ENCODE assay signal across 1 cellular context in the genomic region with DNA sequence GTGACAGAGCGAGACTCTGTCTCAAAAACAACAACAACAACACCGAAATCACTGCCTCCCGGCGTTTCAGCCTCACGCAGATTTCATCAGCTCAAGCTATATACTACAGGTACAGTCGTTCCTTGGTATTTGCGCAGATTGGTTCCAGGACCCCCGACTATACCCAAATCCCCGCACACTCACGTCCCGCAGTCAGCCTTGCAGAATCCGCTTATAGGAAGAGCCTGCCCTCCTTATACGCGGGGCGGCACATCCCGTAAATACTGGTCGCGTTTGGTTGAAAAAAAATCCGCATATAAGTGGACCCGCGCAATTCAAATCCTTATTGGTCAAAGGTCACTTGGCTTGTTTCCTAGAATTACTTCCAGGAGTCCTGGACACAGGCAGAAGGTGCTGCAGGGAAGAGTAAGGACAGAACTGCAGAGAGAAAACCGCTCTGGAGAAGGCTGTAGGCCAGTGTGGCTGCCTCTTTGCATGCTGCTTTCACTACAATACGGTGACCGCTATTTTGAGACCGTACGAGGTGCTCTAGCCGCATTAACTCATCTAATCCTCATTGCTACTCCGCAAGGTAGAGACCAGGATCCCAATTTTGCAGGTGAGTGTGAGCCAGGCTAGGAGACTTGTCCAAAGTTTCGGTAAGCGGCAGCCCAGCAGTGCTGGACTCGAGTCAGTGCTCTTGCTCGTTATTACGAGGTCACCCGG.
TF ChIP-seq lines count a peak whose summit lies in the region.

No MANE protein-coding gene starts in this region.

TF ChIP-seq in HepG2, 621 proteins besides CTCF, POLR2A, EP300 and RAD21 (continued from another document and continues in another):
- TF ChIP-seq, protein P1, sequence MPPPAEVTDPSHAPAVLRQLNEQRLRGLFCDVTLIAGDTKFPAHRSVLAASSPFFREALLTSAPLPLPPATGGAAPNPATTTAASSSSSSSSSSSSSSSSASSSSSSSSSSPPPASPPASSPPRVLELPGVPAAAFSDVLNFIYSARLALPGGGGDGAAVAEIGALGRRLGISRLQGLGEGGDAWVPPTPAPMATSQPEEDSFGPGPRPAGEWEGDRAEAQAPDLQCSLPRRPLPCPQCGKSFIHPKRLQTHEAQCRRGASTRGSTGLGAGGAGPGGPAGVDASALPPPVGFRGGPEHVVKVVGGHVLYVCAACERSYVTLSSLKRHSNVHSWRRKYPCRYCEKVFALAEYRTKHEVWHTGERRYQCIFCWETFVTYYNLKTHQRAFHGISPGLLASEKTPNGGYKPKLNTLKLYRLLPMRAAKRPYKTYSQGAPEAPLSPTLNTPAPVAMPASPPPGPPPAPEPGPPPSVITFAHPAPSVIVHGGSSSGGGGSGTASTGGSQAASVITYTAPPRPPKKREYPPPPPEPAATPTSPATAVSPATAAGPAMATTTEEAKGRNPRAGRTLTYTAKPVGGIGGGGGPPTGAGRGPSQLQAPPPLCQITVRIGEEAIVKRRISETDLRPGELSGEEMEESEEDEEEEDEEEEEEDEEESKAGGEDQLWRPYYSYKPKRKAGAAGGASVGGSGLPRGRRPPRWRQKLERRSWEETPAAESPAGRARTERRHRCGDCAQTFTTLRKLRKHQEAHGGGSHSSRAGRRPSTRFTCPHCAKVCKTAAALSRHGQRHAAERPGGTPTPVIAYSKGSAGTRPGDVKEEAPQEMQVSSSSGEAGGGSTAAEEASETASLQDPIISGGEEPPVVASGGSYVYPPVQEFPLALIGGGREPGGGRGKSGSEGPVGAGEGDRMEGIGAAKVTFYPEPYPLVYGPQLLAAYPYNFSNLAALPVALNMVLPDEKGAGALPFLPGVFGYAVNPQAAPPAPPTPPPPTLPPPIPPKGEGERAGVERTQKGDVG (CRISPR knock-in tag; IDR thresholded peaks at IDR 0.05; ENCODE audit: borderline replicate concordance): no peak
- 0 out of 2 replicates have a peak, but pooled peaks have one; percentile 6 for TF ChIP-seq NKX3-1 (CRISPR knock-in tag; IDR thresholded peaks at IDR 0.05)
- no peak for TF ChIP-seq ZKSCAN1 (IDR thresholded peaks at IDR 0.05; ENCODE audit: low read length)
- TF ChIP-seq XBP1 (CRISPR knock-in tag; IDR thresholded peaks at IDR 0.05): no peak
- no peak for TF ChIP-seq SRF (IDR thresholded peaks at IDR 0.05; ENCODE audit: low read depth, low read length)
- no peak for TF ChIP-seq ELF3 (CRISPR knock-in tag; IDR thresholded peaks at IDR 0.05)
- no peak for TF ChIP-seq ZNF335 (CRISPR knock-in tag; IDR thresholded peaks at IDR 0.05)
- no peak for TF ChIP-seq ZC3H4 (CRISPR knock-in tag; IDR thresholded peaks at IDR 0.05; ENCODE audit: borderline replicate concordance)
- no peak for TF ChIP-seq CAMTA2 (CRISPR knock-in tag; IDR thresholded peaks at IDR 0.05; ENCODE audit: borderline replicate concordance)
- TF ChIP-seq, protein P2, sequence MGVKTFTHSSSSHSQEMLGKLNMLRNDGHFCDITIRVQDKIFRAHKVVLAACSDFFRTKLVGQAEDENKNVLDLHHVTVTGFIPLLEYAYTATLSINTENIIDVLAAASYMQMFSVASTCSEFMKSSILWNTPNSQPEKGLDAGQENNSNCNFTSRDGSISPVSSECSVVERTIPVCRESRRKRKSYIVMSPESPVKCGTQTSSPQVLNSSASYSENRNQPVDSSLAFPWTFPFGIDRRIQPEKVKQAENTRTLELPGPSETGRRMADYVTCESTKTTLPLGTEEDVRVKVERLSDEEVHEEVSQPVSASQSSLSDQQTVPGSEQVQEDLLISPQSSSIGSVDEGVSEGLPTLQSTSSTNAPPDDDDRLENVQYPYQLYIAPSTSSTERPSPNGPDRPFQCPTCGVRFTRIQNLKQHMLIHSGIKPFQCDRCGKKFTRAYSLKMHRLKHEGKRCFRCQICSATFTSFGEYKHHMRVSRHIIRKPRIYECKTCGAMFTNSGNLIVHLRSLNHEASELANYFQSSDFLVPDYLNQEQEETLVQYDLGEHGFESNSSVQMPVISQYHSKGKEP (CRISPR knock-in tag; IDR thresholded peaks at IDR 0.05): no peak
- TF ChIP-seq ZNF878 (CRISPR knock-in tag; IDR thresholded peaks at IDR 0.05): 0 out of 2 replicates have a peak, but pooled peaks have one; percentile 8
- TF ChIP-seq, protein P3, sequence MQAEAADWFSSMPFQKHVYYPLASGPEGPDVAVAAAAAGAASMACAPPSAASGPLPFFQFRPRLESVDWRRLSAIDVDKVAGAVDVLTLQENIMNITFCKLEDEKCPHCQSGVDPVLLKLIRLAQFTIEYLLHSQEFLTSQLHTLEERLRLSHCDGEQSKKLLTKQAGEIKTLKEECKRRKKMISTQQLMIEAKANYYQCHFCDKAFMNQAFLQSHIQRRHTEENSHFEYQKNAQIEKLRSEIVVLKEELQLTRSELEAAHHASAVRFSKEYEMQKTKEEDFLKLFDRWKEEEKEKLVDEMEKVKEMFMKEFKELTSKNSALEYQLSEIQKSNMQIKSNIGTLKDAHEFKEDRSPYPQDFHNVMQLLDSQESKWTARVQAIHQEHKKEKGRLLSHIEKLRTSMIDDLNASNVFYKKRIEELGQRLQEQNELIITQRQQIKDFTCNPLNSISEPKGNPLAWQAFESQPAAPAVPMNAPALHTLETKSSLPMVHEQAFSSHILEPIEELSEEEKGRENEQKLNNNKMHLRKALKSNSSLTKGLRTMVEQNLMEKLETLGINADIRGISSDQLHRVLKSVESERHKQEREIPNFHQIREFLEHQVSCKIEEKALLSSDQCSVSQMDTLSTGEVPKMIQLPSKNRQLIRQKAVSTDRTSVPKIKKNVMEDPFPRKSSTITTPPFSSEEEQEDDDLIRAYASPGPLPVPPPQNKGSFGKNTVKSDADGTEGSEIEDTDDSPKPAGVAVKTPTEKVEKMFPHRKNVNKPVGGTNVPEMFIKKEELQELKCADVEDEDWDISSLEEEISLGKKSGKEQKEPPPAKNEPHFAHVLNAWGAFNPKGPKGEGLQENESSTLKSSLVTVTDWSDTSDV (CRISPR knock-in tag; IDR thresholded peaks at IDR 0.05): peak; percentile 88
- no peak for TF ChIP-seq MIXL1 (CRISPR knock-in tag; IDR thresholded peaks at IDR 0.05)
- no peak for TF ChIP-seq ZNF83 (CRISPR knock-in tag; IDR thresholded peaks at IDR 0.05; ENCODE audit: borderline replicate concordance)
- TF ChIP-seq ISL2 (CRISPR knock-in tag; IDR thresholded peaks at IDR 0.05): 0 out of 2 replicates have a peak, but pooled peaks have one; percentile 12
- TF ChIP-seq ZFP36L1 (CRISPR knock-in tag; IDR thresholded peaks at IDR 0.05): peak; percentile 49; the same call in 1 of the 2 replicates
- TF ChIP-seq ZFP36L2 (CRISPR knock-in tag; IDR thresholded peaks at IDR 0.05): 0 out of 2 replicates have a peak, but pooled peaks have one; percentile 12
- TF ChIP-seq, protein P4, sequence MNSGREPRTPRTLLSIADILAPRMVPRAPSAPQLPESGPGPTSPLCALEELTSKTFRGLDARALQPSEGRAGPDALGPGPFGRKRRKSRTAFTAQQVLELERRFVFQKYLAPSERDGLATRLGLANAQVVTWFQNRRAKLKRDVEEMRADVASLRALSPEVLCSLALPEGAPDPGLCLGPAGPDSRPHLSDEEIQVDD (CRISPR knock-in tag; IDR thresholded peaks at IDR 0.05; ENCODE audit: borderline replicate concordance): peak; percentile 35; the same call in 1 of the 2 replicates
- TF ChIP-seq, protein P5, sequence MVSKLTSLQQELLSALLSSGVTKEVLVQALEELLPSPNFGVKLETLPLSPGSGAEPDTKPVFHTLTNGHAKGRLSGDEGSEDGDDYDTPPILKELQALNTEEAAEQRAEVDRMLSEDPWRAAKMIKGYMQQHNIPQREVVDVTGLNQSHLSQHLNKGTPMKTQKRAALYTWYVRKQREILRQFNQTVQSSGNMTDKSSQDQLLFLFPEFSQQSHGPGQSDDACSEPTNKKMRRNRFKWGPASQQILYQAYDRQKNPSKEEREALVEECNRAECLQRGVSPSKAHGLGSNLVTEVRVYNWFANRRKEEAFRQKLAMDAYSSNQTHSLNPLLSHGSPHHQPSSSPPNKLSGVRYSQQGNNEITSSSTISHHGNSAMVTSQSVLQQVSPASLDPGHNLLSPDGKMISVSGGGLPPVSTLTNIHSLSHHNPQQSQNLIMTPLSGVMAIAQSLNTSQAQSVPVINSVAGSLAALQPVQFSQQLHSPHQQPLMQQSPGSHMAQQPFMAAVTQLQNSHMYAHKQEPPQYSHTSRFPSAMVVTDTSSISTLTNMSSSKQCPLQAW (CRISPR knock-in tag; IDR thresholded peaks at IDR 0.05): peak; percentile 8; the same call in 1 of the 2 replicates
- no peak for TF ChIP-seq FOSL1 (CRISPR knock-in tag; IDR thresholded peaks at IDR 0.05; ENCODE audit: borderline replicate concordance)
- no peak for TF ChIP-seq KDM2A (CRISPR knock-in tag; IDR thresholded peaks at IDR 0.05; ENCODE audit: borderline replicate concordance, low read depth)
- TF ChIP-seq, protein P6, sequence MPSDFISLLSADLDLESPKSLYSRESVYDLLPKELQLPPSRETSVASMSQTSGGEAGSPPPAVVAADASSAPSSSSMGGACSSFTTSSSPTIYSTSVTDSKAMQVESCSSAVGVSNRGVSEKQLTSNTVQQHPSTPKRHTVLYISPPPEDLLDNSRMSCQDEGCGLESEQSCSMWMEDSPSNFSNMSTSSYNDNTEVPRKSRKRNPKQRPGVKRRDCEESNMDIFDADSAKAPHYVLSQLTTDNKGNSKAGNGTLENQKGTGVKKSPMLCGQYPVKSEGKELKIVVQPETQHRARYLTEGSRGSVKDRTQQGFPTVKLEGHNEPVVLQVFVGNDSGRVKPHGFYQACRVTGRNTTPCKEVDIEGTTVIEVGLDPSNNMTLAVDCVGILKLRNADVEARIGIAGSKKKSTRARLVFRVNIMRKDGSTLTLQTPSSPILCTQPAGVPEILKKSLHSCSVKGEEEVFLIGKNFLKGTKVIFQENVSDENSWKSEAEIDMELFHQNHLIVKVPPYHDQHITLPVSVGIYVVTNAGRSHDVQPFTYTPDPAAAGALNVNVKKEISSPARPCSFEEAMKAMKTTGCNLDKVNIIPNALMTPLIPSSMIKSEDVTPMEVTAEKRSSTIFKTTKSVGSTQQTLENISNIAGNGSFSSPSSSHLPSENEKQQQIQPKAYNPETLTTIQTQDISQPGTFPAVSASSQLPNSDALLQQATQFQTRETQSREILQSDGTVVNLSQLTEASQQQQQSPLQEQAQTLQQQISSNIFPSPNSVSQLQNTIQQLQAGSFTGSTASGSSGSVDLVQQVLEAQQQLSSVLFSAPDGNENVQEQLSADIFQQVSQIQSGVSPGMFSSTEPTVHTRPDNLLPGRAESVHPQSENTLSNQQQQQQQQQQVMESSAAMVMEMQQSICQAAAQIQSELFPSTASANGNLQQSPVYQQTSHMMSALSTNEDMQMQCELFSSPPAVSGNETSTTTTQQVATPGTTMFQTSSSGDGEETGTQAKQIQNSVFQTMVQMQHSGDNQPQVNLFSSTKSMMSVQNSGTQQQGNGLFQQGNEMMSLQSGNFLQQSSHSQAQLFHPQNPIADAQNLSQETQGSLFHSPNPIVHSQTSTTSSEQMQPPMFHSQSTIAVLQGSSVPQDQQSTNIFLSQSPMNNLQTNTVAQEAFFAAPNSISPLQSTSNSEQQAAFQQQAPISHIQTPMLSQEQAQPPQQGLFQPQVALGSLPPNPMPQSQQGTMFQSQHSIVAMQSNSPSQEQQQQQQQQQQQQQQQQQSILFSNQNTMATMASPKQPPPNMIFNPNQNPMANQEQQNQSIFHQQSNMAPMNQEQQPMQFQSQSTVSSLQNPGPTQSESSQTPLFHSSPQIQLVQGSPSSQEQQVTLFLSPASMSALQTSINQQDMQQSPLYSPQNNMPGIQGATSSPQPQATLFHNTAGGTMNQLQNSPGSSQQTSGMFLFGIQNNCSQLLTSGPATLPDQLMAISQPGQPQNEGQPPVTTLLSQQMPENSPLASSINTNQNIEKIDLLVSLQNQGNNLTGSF (CRISPR knock-in tag; IDR thresholded peaks at IDR 0.05): peak; percentile 30; the same call in 1 of the 2 replicates
- peak; percentile 22 for TF ChIP-seq ZNF781 (CRISPR knock-in tag; IDR thresholded peaks at IDR 0.05; ENCODE audit: borderline replicate concordance, not compliant biosample characterization)
- TF ChIP-seq, protein P7, sequence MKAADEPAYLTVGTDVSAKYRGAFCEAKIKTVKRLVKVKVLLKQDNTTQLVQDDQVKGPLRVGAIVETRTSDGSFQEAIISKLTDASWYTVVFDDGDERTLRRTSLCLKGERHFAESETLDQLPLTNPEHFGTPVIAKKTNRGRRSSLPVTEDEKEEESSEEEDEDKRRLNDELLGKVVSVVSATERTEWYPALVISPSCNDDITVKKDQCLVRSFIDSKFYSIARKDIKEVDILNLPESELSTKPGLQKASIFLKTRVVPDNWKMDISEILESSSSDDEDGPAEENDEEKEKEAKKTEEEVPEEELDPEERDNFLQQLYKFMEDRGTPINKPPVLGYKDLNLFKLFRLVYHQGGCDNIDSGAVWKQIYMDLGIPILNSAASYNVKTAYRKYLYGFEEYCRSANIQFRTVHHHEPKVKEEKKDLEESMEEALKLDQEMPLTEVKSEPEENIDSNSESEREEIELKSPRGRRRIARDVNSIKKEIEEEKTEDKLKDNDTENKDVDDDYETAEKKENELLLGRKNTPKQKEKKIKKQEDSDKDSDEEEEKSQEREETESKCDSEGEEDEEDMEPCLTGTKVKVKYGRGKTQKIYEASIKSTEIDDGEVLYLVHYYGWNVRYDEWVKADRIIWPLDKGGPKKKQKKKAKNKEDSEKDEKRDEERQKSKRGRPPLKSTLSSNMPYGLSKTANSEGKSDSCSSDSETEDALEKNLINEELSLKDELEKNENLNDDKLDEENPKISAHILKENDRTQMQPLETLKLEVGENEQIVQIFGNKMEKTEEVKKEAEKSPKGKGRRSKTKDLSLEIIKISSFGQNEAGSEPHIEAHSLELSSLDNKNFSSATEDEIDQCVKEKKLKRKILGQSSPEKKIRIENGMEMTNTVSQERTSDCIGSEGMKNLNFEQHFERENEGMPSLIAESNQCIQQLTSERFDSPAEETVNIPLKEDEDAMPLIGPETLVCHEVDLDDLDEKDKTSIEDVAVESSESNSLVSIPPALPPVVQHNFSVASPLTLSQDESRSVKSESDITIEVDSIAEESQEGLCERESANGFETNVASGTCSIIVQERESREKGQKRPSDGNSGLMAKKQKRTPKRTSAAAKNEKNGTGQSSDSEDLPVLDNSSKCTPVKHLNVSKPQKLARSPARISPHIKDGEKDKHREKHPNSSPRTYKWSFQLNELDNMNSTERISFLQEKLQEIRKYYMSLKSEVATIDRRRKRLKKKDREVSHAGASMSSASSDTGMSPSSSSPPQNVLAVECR (CRISPR knock-in tag; IDR thresholded peaks at IDR 0.05; ENCODE audit: borderline replicate concordance): no peak
- TF ChIP-seq, protein P8, sequence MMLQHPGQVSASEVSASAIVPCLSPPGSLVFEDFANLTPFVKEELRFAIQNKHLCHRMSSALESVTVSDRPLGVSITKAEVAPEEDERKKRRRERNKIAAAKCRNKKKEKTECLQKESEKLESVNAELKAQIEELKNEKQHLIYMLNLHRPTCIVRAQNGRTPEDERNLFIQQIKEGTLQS (CRISPR knock-in tag; IDR thresholded peaks at IDR 0.05): no peak; the same call in 1 of the 2 replicates
- 0 out of 2 replicates have a peak, but pooled peaks have one; percentile 27 for TF ChIP-seq SP4 (CRISPR knock-in tag; IDR thresholded peaks at IDR 0.05)
- no peak for TF ChIP-seq ZNF143 (CRISPR knock-in tag; IDR thresholded peaks at IDR 0.05)
- peak; percentile 20; the same call in 1 of the 2 replicates for TF ChIP-seq MEIS2 (CRISPR knock-in tag; IDR thresholded peaks at IDR 0.05)
- no peak for TF ChIP-seq RBAK (CRISPR knock-in tag; IDR thresholded peaks at IDR 0.05)
- no peak for TF ChIP-seq ZFP41 (CRISPR knock-in tag; IDR thresholded peaks at IDR 0.05; ENCODE audit: borderline replicate concordance)
- TF ChIP-seq ZNF7 (CRISPR knock-in tag; IDR thresholded peaks at IDR 0.05): no peak
- TF ChIP-seq SIN3B (IDR thresholded peaks at IDR 0.05; ENCODE audit: low read length): peak; percentile 67; the same call in 1 of the 2 replicates
- TF ChIP-seq CC2D1A (CRISPR knock-in tag; IDR thresholded peaks at IDR 0.05): peak; percentile 46; the same call in 1 of the 2 replicates
- TF ChIP-seq REPIN1 (CRISPR knock-in tag; IDR thresholded peaks at IDR 0.05; ENCODE audit: borderline replicate concordance, low read depth): no peak
- TF ChIP-seq ZBTB21 (CRISPR knock-in tag; IDR thresholded peaks at IDR 0.05): no peak
- 0 out of 2 replicates have a peak, but pooled peaks have one; percentile 19 for TF ChIP-seq HOXD1 (CRISPR knock-in tag; IDR thresholded peaks at IDR 0.05)
